Comparison of ENCODE assay signal across 8 cellular contexts in the genomic region with DNA sequence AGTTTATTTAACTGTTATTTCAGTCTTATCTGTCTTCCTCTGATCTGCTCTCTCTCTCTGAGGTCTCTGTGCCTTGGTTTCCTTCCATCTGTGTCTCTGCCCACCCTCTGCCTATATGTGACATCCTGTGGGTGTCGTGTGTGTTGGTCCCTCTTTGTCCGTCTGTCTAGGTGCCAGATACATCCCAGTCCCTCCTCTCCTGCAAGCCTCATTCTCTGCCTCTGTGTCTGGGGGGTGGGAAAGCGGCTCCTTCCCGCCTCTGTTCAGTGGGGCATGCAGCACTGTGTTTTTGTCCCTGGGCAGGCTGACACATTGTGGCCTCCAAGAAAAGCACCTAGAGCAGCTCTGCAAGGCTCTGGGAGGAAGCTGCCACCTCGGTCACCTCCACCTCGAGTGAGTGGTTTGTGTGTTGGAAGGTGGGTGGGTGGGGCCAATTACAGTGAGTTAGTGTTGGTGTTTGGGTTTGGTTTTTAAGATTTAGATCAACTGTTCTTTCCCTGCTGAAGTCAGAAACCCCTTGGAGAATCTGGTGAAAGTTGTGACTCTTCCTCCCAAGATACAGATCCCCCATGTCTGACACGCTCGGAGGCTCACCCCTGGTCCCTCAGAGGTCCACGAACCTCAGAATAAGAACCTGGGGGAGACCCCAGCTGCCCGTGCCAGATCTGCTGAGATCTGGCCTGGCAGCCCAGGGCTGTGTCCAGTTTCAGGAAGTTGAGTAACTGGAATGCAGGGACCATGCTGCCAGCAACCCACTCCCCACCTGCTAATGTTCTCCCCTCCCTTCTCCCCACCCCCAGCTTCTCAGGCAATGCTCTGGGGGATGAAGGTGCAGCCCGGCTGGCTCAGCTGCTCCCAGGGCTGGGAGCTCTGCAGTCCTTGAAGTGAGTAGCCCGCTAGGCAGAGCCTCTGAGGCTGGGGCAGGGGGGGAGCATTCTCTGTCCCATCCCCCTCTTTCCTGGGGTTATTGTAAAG. TPM values are rescaled to one million over a fixed set of nuclear protein-coding genes. Genes with fewer than 3 reads are reported as not detected.
DNase-seq lines count a peak whose midpoint lies in the region; ATAC-seq, FAIRE-seq and TF ChIP-seq lines count a peak whose summit lies in the region.

No MANE protein-coding gene starts in this region.

- no peak overlapping the region for H3K14ac ChIP-seq in neuronal stem cell (ENCODE audit: low read length)

- H4K20me1 ChIP-seq in keratinocyte (ENCODE audit: control insufficient read depth, extremely low read depth, insufficient read depth, low read length) = no peaks in the 10 kb centered on the region

- TF ChIP-seq POLR2A in GM18526 (IDR thresholded peaks at IDR 0.05; ENCODE audit: extremely low read depth, insufficient read length) (peak; percentile 25), stomach (IDR thresholded peaks at IDR 0.05) (no peak)

- no peak overlapping the region for H2BK120ac ChIP-seq in neuronal stem cell (ENCODE audit: low read depth, low read length)

- WGBS in stomach, 5 donors = 63 to 92% (median 80%) methylated on average over 12 of the region's 12 CpGs
- WGBS in heart right ventricle, 2 donors = 81% methylated on average over 12 of the region's 12 CpGs
- no CpG with 5 or more reads among the region's 12 CpGs for WGBS in neuronal stem cell (ENCODE audit: extremely low coverage in 2 of 2, insufficient read length in 2 of 2, insufficient replicate concordance in 1 of 2), 2 donors

- H3K4me3 ChIP-seq in keratinocyte (ENCODE audit: control insufficient read depth in 2 of 3, extremely low read depth in 1 of 3, insufficient read depth in 2 of 3, low read depth in 1 of 3, low read length in 3 of 3) (no peak overlapping the region), stomach (peak overlapping the region in 2 of 4 donors; percentile 10 to 19), SJCRH30 (no peak overlapping the region), heart right ventricle (peak overlapping the region in 1 of 10 donors; percentile 30), neuronal stem cell (ENCODE audit: low read length in 2 of 2) (no peak overlapping the region)

- no peak overlapping the region for H2AK5ac ChIP-seq in neuronal stem cell (ENCODE audit: low read depth, low read length)

- no peak for FAIRE-seq in keratinocyte (lab: Jason Lieb, UNC)

- H3K9ac ChIP-seq in keratinocyte (ENCODE audit: control insufficient read depth, extremely low read depth, insufficient read depth, low read length) (no peak overlapping the region), neuronal stem cell (ENCODE audit: low read depth, low read length, poor library complexity) (no peak overlapping the region)

- peaks cover 73% of the 10 kb centered on the region for H3K36me3 Mint-ChIP-seq in activated CD4-positive, alpha-beta T cell treated with anti-CD3 and anti-CD28 coated beads, Interleukin-2, amount 10 ng/mL, durations not matched to agents 24 days and 14 days (ENCODE audit: low read depth)

- H3K23ac ChIP-seq in neuronal stem cell (ENCODE audit: low read depth, low read length, poor library complexity) = no peak overlapping the region

- DNase-seq in activated CD4-positive, alpha-beta T cell treated with anti-CD3 and anti-CD28 coated beads, Interleukin-2, amount 10 ng/mL, durations not matched to agents 24 days and 14 days = peak; percentile 93
- DNase-seq in keratinocyte (ENCODE audit: low read depth, low spot score) (no peak), stomach (peak; percentile 43), SJCRH30 (no peak), heart right ventricle (no peak), neuronal stem cell (ENCODE audit: low spot score) (no peak)

- H2BK15ac ChIP-seq in neuronal stem cell (ENCODE audit: low read length) = no peak overlapping the region

- H3K4ac ChIP-seq in neuronal stem cell (ENCODE audit: low read length) = no peak overlapping the region

- H2AFZ ChIP-seq in keratinocyte (ENCODE audit: control insufficient read depth, low read length) (no peak overlapping the region), neuronal stem cell (ENCODE audit: low read length) (no peak overlapping the region)

- ATAC-seq in HG02970 (IDR thresholded peaks at IDR 0.05; ENCODE audit: low FRiP score, unreplicated experiment) (peak; percentile 9), heart right ventricle (no peak)

- no peak overlapping the region for H4K91ac ChIP-seq in neuronal stem cell (ENCODE audit: low read depth, low read length, poor library complexity)

- H2BK5ac ChIP-seq in neuronal stem cell (ENCODE audit: low read length) = no peak overlapping the region

- H4K8ac ChIP-seq in neuronal stem cell (ENCODE audit: low read depth, low read length) = no peak overlapping the region

- no peaks in the 10 kb centered on the region for H3K9me3 Mint-ChIP-seq in activated CD4-positive, alpha-beta T cell treated with anti-CD3 and anti-CD28 coated beads, Interleukin-2, amount 10 ng/mL, durations not matched to agents 24 days and 14 days

- H3K27ac ChIP-seq in keratinocyte (ENCODE audit: control insufficient read depth, insufficient read depth, low read length) = no peak overlapping the region
- peak overlapping the region in 3 of 5 donors; percentile 39 to 79 (median 74) for H3K27ac ChIP-seq in stomach
- no peak overlapping the region for H3K27ac ChIP-seq in SJCRH30
- H3K27ac ChIP-seq in heart right ventricle = peak overlapping the region in 5 of 10 donors; percentile 10 to 86 (median 11)
- H3K27ac ChIP-seq in neuronal stem cell (replicated peaks; ENCODE audit: low read length) = no peak overlapping the region

- peak overlapping the region; percentile 97 for H3K27ac Mint-ChIP-seq in activated CD4-positive, alpha-beta T cell treated with anti-CD3 and anti-CD28 coated beads, Interleukin-2, amount 10 ng/mL, durations not matched to agents 24 days and 14 days

- intact Hi-C loops in activated CD4-positive, alpha-beta T cell treated with anti-CD3 and anti-CD28 coated beads, Interleukin-2, amount 10 ng/mL, durations not matched to agents 24 days and 14 days (cut with micrococcal nuclease) = loop anchor here (1.0 to 2.0 kb wide), 5 partner anchors 27 to 97 kb away; a partner anchor contains a TSS
- intact Hi-C loops in stomach (cut with DNase I; ENCODE audit: low total_unique reads) (no loop called here), heart right ventricle (cut with DNase I) (loop anchor here in 8 of 10 donors (2.0 to 10.0 kb wide), 8 partner anchors 44 to 177 kb away; a partner anchor contains a TSS)

- H3K4me1 ChIP-seq in keratinocyte (ENCODE audit: control insufficient read depth, extremely low read depth, insufficient read depth, low read length) (peaks cover 12% of the 10 kb centered on the region), stomach (peaks cover 0 to 51% (median 3%) of the 10 kb centered on the region in 4 donors), SJCRH30 (peaks cover 20% of the 10 kb centered on the region), heart right ventricle (peaks cover 0 to 88% (median 15%) of the 10 kb centered on the region in 9 donors), neuronal stem cell (ENCODE audit: control insufficient read depth in 2 of 2, insufficient read depth in 1 of 2, low read depth in 1 of 2, low read length in 2 of 2) (peaks cover 0 to 2% of the 10 kb centered on the region in 2 donors)

- H3K79me1 ChIP-seq in neuronal stem cell (ENCODE audit: low read depth, low read length) = no peaks in the 10 kb centered on the region

- H3K18ac ChIP-seq in neuronal stem cell (ENCODE audit: low read length) = no peak overlapping the region

- no peaks in the 10 kb centered on the region for H3K79me2 ChIP-seq in keratinocyte (ENCODE audit: control insufficient read depth, insufficient read depth, low read length)

- peak overlapping the region; percentile 80 for H3K4me3 Mint-ChIP-seq in activated CD4-positive, alpha-beta T cell treated with anti-CD3 and anti-CD28 coated beads, Interleukin-2, amount 10 ng/mL, durations not matched to agents 24 days and 14 days

- no peak for TF ChIP-seq CTCF in keratinocyte (optimal IDR thresholded peaks at IDR 0.05 in 1 of 3, IDR thresholded peaks at IDR 0.05 in 1 of 3, conservative IDR thresholded peaks at IDR 0.05 in 1 of 3; ENCODE audit: extremely low read depth in 1 of 3, insufficient read depth in 2 of 3, low read length in 3 of 3)
- no peak for TF ChIP-seq CTCF in stomach (IDR thresholded peaks at IDR 0.05)
- no peak for TF ChIP-seq CTCF in heart right ventricle (IDR thresholded peaks at IDR 0.05)

- H2BK12ac ChIP-seq in neuronal stem cell (ENCODE audit: low read length) = no peak overlapping the region

- H3K9me1 ChIP-seq in keratinocyte (ENCODE audit: control insufficient read depth, extremely low read depth, insufficient read depth, low read length) = no peaks in the 10 kb centered on the region

- dilution Hi-C loops in keratinocyte (cut with MboI; ENCODE audit: extremely low pct_ligation_motif_present, low sequenced_read_pairs) = no loop called here

- peaks cover 69% of the 10 kb centered on the region for H3K4me1 Mint-ChIP-seq in activated CD4-positive, alpha-beta T cell treated with anti-CD3 and anti-CD28 coated beads, Interleukin-2, amount 10 ng/mL, durations not matched to agents 24 days and 14 days

- H3K27me3 ChIP-seq in keratinocyte (ENCODE audit: control insufficient read depth, extremely low read depth, insufficient read depth, low read length) = no peaks in the 10 kb centered on the region
- H3K27me3 ChIP-seq in stomach = no peaks in the 10 kb centered on the region
- H3K27me3 ChIP-seq in SJCRH30 = no peaks in the 10 kb centered on the region
- no peaks in the 10 kb centered on the region for H3K27me3 ChIP-seq in heart right ventricle
- peaks cover 0 to 11% (median 0%) of the 10 kb centered on the region in 3 experiments for H3K27me3 ChIP-seq in neuronal stem cell (ENCODE audit: control insufficient read depth in 3 of 3, insufficient read depth in 3 of 3, low read depth in 1 of 3, low read length in 3 of 3)

- H3K4me2 ChIP-seq in keratinocyte (ENCODE audit: control insufficient read depth, extremely low read depth, insufficient read depth, low read depth, low read length) (peak overlapping the region; percentile 45), neuronal stem cell (ENCODE audit: insufficient read depth, low read length, poor library complexity, severe bottlenecking) (no peak overlapping the region)

- no peak for TF ChIP-seq EP300 in stomach (IDR thresholded peaks at IDR 0.05)

- peaks cover 5 to 6% of the 10 kb centered on the region in 2 experiments for H3K36me3 ChIP-seq in keratinocyte (ENCODE audit: control insufficient read depth in 2 of 2, extremely low read depth in 1 of 2, insufficient read depth in 2 of 2, low read length in 2 of 2)
- H3K36me3 ChIP-seq in stomach = peaks cover 5 to 81% (median 64%) of the 10 kb centered on the region in 4 donors
- no peaks in the 10 kb centered on the region for H3K36me3 ChIP-seq in SJCRH30
- H3K36me3 ChIP-seq in heart right ventricle = peaks cover 0 to 99% (median 5%) of the 10 kb centered on the region in 9 donors
- no peaks in the 10 kb centered on the region for H3K36me3 ChIP-seq in neuronal stem cell (replicated peaks in 1 of 2; ENCODE audit: control insufficient read depth in 2 of 2, insufficient read depth in 2 of 2, low read length in 2 of 2)

- no peaks in the 10 kb centered on the region for H3K27me3 Mint-ChIP-seq in activated CD4-positive, alpha-beta T cell treated with anti-CD3 and anti-CD28 coated beads, Interleukin-2, amount 10 ng/mL, durations not matched to agents 24 days and 14 days

- peaks cover 1% of the 10 kb centered on the region for H3K9me3 ChIP-seq in keratinocyte (ENCODE audit: control insufficient read depth, low read depth, low read length)
- no peaks in the 10 kb centered on the region for H3K9me3 ChIP-seq in stomach
- no peaks in the 10 kb centered on the region for H3K9me3 ChIP-seq in SJCRH30 (replicated peaks)
- no peaks in the 10 kb centered on the region for H3K9me3 ChIP-seq in heart right ventricle
- peaks cover 2 to 4% of the 10 kb centered on the region in 2 donors for H3K9me3 ChIP-seq in neuronal stem cell (replicated peaks in 1 of 2; ENCODE audit: control insufficient read depth in 2 of 2, insufficient read depth in 1 of 2, low read depth in 1 of 2, low read length in 2 of 2)

RNA-seq across cellular contexts. Expression of a gene that starts 50.9 kb away (rescaled TPM):
- 6.3 and 6.4 TPM in 2 replicates for total RNA-seq in activated CD4-positive, alpha-beta T cell treated with anti-CD3 and anti-CD28 coated beads, Interleukin-2, amount 10 ng/mL, durations not matched to agents 24 days and 14 days
- polyA plus RNA-seq in keratinocyte (26.5 to 33.3 TPM (median 29.2 TPM) in 3 replicates), stomach (10 to 100 TPM; 10.7 to 31.8 (median 24.8) TPM), heart right ventricle (10 to 100 TPM; 23.5 to 32.1 TPM)
- 0.76 TPM for polyA plus RNA-seq in keratinocyte (2011; ENCODE audit: low read depth)
- polyA plus RNA-seq in keratinocyte (2011; cell fraction: cytosol; rRNA removed) = 19.1 and 26.7 TPM in 2 replicates
- 14.4 and 17.1 TPM in 2 replicates for polyA plus RNA-seq in keratinocyte (2011; cell fraction: nucleus; rRNA removed)
- 4.7 and 28.2 TPM in 2 replicates for polyA plus RNA-seq in keratinocyte (2012; ENCODE audit: low replicate concordance)
- 26.5 to 50.3 TPM (median 34.2 TPM) in 3 replicates for polyA minus RNA-seq in keratinocyte
- 18.8 TPM for polyA minus RNA-seq in keratinocyte (2011; cell fraction: cytosol; rRNA and poly(A)+ RNA removed)
- 7.6 and 9.8 TPM in 2 replicates for polyA minus RNA-seq in keratinocyte (2011; cell fraction: nucleus; rRNA and poly(A)+ RNA removed)
- total RNA-seq in stomach (10 to 100 TPM in 4 of 5 donors, 1 to 10 TPM in 1; 8.7 to 55.4 (median 27.4) TPM), heart right ventricle (10 to 100 TPM in 6 of 10 donors, 1 to 10 TPM in 4; 6.5 to 18.0 (median 10.7) TPM)
- 33.1 and 39.0 TPM in 2 replicates for total RNA-seq in SJCRH30 (2014; rRNA removed; shearing (Covaris generic))
- polyA plus RNA-seq in neuronal stem cell (2013, experiment 1 of 2) = 60.5 TPM
- 61.7 TPM for polyA plus RNA-seq in neuronal stem cell (2013, experiment 2 of 2)

RNA-seq across cellular contexts. Expression of a gene that starts 52.1 kb away (rescaled TPM):
- 208 and 214 TPM in 2 replicates for total RNA-seq in activated CD4-positive, alpha-beta T cell treated with anti-CD3 and anti-CD28 coated beads, Interleukin-2, amount 10 ng/mL, durations not matched to agents 24 days and 14 days
- polyA plus RNA-seq in keratinocyte = 7.7 to 10.7 TPM (median 7.8 TPM) in 3 replicates
- 5.9 TPM for polyA plus RNA-seq in keratinocyte (2011; ENCODE audit: low read depth)
- 4.6 and 5.2 TPM in 2 replicates for polyA plus RNA-seq in keratinocyte (2011; cell fraction: cytosol; rRNA removed)
- polyA plus RNA-seq in keratinocyte (2011; cell fraction: nucleus; rRNA removed) = 25.7 and 36.9 TPM in 2 replicates
- polyA plus RNA-seq in keratinocyte (2012; ENCODE audit: low replicate concordance) = 6.5 and 8.1 TPM in 2 replicates
- polyA minus RNA-seq in keratinocyte = 20.3 to 37.4 TPM (median 28.2 TPM) in 3 replicates
- polyA minus RNA-seq in keratinocyte (2011; cell fraction: cytosol; rRNA and poly(A)+ RNA removed) = 6.9 TPM
- 24.4 and 31.2 TPM in 2 replicates for polyA minus RNA-seq in keratinocyte (2011; cell fraction: nucleus; rRNA and poly(A)+ RNA removed)
- total RNA-seq in stomach = 100 to 1,000 TPM in 1 of 5 donors, 10 to 100 TPM in 4; 12.5 to 265 (median 40.2) TPM
- 10 to 100 TPM; 11.7 to 24.5 (median 14.2) TPM for polyA plus RNA-seq in stomach
- 1.5 and 2.9 TPM in 2 replicates for total RNA-seq in SJCRH30 (2014; rRNA removed; shearing (Covaris generic))
- 10 to 100 TPM in 8 of 10 donors, 1 to 10 TPM in 2; 7.5 to 49.6 (median 13.5) TPM for total RNA-seq in heart right ventricle
- polyA plus RNA-seq in heart right ventricle = 10 to 100 TPM in 1 of 2 donors, 1 to 10 TPM in 1; 6.2 to 26.0 TPM
- polyA plus RNA-seq in neuronal stem cell (2013, experiment 1 of 2) = 0.06 TPM
- 0.39 TPM for polyA plus RNA-seq in neuronal stem cell (2013, experiment 2 of 2)

Comparison
In these comparisons a context has a peak if more than half of its experiments do, and no peak if none do; other contexts are left out.
1. DNase-seq: peak in activated CD4-positive, alpha-beta T cell treated with anti-CD3 and anti-CD28 coated beads, Interleukin-2, amount 10 ng/mL, durations not matched to agents 24 days and 14 days (single experiment) and stomach (single experiment); none in keratinocyte (single experiment), SJCRH30 (0 of 2), heart right ventricle (0 of 2) and neuronal stem cell (single experiment).
2. H3K27ac ChIP-seq: peak in stomach (3 of 5); none in keratinocyte (single experiment), SJCRH30 (single experiment) and neuronal stem cell (single experiment).